2 cellular contexts compared by ENCODE assay signal in the genomic region with DNA sequence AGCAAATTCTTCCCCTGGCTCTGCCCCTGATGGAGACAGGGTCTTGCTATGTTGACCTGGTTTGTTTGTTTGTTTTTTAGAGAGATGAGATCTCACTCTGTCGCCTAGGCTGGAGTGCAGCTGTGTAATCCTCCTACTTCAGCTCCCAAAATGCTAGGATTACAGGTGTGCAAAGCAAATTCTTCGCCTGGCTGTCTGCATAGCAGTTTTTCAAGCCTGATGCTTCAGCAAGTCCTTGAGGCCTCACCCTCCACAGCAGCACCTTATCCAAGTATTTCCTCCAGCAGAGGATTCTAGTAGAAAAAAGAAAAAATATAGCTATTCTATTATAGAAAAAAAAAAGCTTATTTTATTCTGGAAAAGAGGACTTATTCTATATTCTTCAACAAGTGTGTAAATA.
TF ChIP-seq lines count a peak whose summit lies in the region.

No MANE protein-coding gene starts in this region.

TF ChIP-seq in IMR-90, 13 proteins besides CTCF, POLR2A, EP300 and RAD21:
- TF ChIP-seq RCOR1 (IDR thresholded peaks at IDR 0.05; ENCODE audit: insufficient replicate concordance, low read length) (no peak), MAFK (IDR thresholded peaks at IDR 0.05; ENCODE audit: low read depth, low read length) (no peak), SMC3 (IDR thresholded peaks at IDR 0.05; ENCODE audit: low read depth, low read length) (no peak), CEBPB (IDR thresholded peaks at IDR 0.05; ENCODE audit: low read depth, low read length) (no peak), BHLHE40 (IDR thresholded peaks at IDR 0.05; ENCODE audit: low read depth, low read length) (no peak)

TF ChIP-seq in K562, 482 proteins besides CTCF, POLR2A, EP300 and RAD21:
- TF ChIP-seq TSC22D4 (tag; IDR thresholded peaks at IDR 0.05) (no peak), MYBL2 (IDR thresholded peaks at IDR 0.05; ENCODE audit: low read depth) (no peak), MYBL2 (CRISPR knock-in tag; IDR thresholded peaks at IDR 0.05; ENCODE audit: borderline replicate concordance) (no peak), SETDB1 (IDR thresholded peaks at IDR 0.05; ENCODE audit: low read length) (no peak)
- TF ChIP-seq, protein P1, sequence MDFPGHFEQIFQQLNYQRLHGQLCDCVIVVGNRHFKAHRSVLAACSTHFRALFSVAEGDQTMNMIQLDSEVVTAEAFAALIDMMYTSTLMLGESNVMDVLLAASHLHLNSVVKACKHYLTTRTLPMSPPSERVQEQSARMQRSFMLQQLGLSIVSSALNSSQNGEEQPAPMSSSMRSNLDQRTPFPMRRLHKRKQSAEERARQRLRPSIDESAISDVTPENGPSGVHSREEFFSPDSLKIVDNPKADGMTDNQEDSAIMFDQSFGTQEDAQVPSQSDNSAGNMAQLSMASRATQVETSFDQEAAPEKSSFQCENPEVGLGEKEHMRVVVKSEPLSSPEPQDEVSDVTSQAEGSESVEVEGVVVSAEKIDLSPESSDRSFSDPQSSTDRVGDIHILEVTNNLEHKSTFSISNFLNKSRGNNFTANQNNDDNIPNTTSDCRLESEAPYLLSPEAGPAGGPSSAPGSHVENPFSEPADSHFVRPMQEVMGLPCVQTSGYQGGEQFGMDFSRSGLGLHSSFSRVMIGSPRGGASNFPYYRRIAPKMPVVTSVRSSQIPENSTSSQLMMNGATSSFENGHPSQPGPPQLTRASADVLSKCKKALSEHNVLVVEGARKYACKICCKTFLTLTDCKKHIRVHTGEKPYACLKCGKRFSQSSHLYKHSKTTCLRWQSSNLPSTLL (IDR thresholded peaks at IDR 0.05): no peak
- TF ChIP-seq, protein P2, sequence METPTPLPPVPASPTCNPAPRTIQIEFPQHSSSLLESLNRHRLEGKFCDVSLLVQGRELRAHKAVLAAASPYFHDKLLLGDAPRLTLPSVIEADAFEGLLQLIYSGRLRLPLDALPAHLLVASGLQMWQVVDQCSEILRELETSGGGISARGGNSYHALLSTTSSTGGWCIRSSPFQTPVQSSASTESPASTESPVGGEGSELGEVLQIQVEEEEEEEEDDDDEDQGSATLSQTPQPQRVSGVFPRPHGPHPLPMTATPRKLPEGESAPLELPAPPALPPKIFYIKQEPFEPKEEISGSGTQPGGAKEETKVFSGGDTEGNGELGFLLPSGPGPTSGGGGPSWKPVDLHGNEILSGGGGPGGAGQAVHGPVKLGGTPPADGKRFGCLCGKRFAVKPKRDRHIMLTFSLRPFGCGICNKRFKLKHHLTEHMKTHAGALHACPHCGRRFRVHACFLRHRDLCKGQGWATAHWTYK (CRISPR knock-in tag; IDR thresholded peaks at IDR 0.05): no peak
